In the genomic region with DNA sequence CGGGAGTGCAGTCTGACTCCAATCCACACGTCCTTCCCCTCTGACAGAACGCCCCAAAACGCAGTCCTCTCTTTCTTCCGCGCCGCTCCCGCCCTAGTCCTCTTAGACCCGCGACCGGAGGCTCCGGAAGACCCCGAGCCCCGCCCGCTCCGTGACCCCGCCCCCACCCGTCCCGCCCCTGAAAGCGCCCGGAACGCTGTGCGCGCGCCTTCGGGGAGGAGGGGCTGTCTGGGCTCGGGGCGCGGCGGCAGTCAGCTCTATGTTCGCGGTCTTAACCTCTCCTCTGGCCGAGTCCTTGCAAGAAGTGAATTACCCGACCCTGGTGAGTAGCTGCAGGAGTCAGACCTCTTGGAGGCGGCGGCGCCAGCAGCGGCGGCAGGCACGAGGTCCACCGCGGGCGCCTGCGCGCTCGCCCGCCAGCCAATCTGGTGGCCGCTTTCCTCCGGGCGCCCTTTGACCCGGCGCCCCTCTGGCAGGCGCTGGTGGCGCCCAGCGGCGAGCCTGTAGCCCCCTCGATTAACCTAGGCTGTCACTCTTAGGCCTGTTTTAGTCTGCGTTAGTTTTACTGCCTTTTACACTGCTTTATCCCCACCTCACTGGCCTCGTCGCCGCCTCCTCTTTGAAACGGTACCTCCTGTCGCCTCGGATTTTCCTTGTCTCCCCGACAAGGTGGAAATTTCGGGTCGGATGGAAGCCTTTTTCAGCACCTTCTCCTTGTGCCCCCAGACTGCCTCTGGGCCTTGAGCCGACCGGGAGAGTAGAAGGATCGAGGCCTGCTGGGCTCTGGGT, we compare ENCODE assay signal across 1 cellular context.
A peak's percentile ranks its signal among the peaks of the same experiment; 100 is the strongest.
TF ChIP-seq lines count a peak whose summit lies in the region.

A gene with protein sequence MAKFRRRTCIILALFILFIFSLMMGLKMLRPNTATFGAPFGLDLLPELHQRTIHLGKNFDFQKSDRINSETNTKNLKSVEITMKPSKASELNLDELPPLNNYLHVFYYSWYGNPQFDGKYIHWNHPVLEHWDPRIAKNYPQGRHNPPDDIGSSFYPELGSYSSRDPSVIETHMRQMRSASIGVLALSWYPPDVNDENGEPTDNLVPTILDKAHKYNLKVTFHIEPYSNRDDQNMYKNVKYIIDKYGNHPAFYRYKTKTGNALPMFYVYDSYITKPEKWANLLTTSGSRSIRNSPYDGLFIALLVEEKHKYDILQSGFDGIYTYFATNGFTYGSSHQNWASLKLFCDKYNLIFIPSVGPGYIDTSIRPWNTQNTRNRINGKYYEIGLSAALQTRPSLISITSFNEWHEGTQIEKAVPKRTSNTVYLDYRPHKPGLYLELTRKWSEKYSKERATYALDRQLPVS (plus strand): TSS at position 219 of the 789 bp plus-strand sequence. CDS start 8,905 bp downstream, outside the sequence.

TF ChIP-seq in HepG2, 621 proteins besides CTCF, POLR2A, EP300 and RAD21 (continued from another document and continues in another):
- TF ChIP-seq, protein P1, sequence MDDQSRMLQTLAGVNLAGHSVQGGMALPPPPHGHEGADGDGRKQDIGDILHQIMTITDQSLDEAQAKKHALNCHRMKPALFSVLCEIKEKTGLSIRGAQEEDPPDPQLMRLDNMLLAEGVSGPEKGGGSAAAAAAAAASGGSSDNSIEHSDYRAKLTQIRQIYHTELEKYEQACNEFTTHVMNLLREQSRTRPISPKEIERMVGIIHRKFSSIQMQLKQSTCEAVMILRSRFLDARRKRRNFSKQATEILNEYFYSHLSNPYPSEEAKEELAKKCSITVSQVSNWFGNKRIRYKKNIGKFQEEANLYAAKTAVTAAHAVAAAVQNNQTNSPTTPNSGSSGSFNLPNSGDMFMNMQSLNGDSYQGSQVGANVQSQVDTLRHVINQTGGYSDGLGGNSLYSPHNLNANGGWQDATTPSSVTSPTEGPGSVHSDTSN (CRISPR knock-in tag; IDR thresholded peaks at IDR 0.05; ENCODE audit: borderline replicate concordance), result no peak
- TF ChIP-seq, protein P2, sequence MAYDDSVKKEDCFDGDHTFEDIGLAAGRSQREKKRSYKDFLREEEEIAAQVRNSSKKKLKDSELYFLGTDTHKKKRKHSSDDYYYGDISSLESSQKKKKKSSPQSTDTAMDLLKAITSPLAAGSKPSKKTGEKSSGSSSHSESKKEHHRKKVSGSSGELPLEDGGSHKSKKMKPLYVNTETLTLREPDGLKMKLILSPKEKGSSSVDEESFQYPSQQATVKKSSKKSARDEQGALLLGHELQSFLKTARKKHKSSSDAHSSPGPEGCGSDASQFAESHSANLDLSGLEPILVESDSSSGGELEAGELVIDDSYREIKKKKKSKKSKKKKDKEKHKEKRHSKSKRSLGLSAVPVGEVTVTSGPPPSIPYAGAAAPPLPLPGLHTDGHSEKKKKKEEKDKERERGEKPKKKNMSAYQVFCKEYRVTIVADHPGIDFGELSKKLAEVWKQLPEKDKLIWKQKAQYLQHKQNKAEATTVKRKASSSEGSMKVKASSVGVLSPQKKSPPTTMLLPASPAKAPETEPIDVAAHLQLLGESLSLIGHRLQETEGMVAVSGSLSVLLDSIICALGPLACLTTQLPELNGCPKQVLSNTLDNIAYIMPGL (CRISPR knock-in tag; IDR thresholded peaks at IDR 0.05; ENCODE audit: borderline replicate concordance in 1 of 2, low read depth in 1 of 2), result peak; percentile 50 to 87; a peak in 3 of 4 replicates
- TF ChIP-seq JDP2 (CRISPR knock-in tag; IDR thresholded peaks at IDR 0.05; ENCODE audit: borderline replicate concordance), result no peak
- no peak for TF ChIP-seq RAD51 (IDR thresholded peaks at IDR 0.05; ENCODE audit: borderline replicate concordance)
- peak; percentile 72; the same call in 1 of the 2 replicates for TF ChIP-seq ZNF501 (CRISPR knock-in tag; IDR thresholded peaks at IDR 0.05)
- TF ChIP-seq ZSCAN9 (CRISPR knock-in tag; IDR thresholded peaks at IDR 0.05; ENCODE audit: borderline replicate concordance), result no peak
- no peak for TF ChIP-seq CCDC6 (CRISPR knock-in tag; IDR thresholded peaks at IDR 0.05)
- no peak; the same call in none of the 2 replicates for TF ChIP-seq ARNTL (CRISPR knock-in tag; IDR thresholded peaks at IDR 0.05)
- no peak for TF ChIP-seq ZFP1 (CRISPR knock-in tag; IDR thresholded peaks at IDR 0.05)
- TF ChIP-seq PITX1 (CRISPR knock-in tag; IDR thresholded peaks at IDR 0.05), result no peak
- 0 out of 2 replicates have a peak, but pooled peaks have one; percentile 31 for TF ChIP-seq CBX5 (CRISPR knock-in tag; IDR thresholded peaks at IDR 0.05; ENCODE audit: borderline replicate concordance)
- no peak for TF ChIP-seq ELF1 (CRISPR knock-in tag; IDR thresholded peaks at IDR 0.05)
- TF ChIP-seq SOX6 (IDR thresholded peaks at IDR 0.05), result no peak
- TF ChIP-seq SOX6 (CRISPR knock-in tag; IDR thresholded peaks at IDR 0.05), result peak; percentile 29; the same call in 1 of the 2 replicates
- no peak for TF ChIP-seq ZNF644 (CRISPR knock-in tag; IDR thresholded peaks at IDR 0.05; ENCODE audit: low read depth)
- TF ChIP-seq, protein P3, sequence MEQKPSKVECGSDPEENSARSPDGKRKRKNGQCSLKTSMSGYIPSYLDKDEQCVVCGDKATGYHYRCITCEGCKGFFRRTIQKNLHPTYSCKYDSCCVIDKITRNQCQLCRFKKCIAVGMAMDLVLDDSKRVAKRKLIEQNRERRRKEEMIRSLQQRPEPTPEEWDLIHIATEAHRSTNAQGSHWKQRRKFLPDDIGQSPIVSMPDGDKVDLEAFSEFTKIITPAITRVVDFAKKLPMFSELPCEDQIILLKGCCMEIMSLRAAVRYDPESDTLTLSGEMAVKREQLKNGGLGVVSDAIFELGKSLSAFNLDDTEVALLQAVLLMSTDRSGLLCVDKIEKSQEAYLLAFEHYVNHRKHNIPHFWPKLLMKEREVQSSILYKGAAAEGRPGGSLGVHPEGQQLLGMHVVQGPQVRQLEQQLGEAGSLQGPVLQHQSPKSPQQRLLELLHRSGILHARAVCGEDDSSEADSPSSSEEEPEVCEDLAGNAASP (CRISPR knock-in tag; IDR thresholded peaks at IDR 0.05; ENCODE audit: borderline replicate concordance), result peak; percentile 38; the same call in 1 of the 2 replicates
- TF ChIP-seq NCOA1 (CRISPR knock-in tag; IDR thresholded peaks at IDR 0.05), result no peak; the same call in 1 of the 2 replicates
- 0 out of 2 replicates have a peak, but pooled peaks have one; percentile 54 for TF ChIP-seq ZNF670 (CRISPR knock-in tag; IDR thresholded peaks at IDR 0.05; ENCODE audit: borderline replicate concordance)
- no peak for TF ChIP-seq ZBTB40 (IDR thresholded peaks at IDR 0.05)
- peak; percentile 35 for TF ChIP-seq ZBTB40 (CRISPR knock-in tag; IDR thresholded peaks at IDR 0.05)
- TF ChIP-seq, protein P4, sequence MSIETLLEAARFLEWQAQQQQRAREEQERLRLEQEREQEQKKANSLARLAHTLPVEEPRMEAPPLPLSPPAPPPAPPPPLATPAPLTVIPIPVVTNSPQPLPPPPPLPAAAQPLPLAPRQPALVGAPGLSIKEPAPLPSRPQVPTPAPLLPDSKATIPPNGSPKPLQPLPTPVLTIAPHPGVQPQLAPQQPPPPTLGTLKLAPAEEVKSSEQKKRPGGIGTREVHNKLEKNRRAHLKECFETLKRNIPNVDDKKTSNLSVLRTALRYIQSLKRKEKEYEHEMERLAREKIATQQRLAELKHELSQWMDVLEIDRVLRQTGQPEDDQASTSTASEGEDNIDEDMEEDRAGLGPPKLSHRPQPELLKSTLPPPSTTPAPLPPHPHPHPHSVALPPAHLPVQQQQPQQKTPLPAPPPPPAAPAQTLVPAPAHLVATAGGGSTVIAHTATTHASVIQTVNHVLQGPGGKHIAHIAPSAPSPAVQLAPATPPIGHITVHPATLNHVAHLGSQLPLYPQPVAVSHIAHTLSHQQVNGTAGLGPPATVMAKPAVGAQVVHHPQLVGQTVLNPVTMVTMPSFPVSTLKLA (IDR thresholded peaks at IDR 0.05), result no peak
- TF ChIP-seq ZNF607 (CRISPR knock-in tag; IDR thresholded peaks at IDR 0.05; ENCODE audit: borderline replicate concordance), result peak; percentile 39
- no peak for TF ChIP-seq FOSL1 (CRISPR knock-in tag; IDR thresholded peaks at IDR 0.05; ENCODE audit: borderline replicate concordance)
- no peak for TF ChIP-seq ZNF780A (CRISPR knock-in tag; IDR thresholded peaks at IDR 0.05)
- TF ChIP-seq YY1 (IDR thresholded peaks at IDR 0.05; ENCODE audit: insufficient read depth, insufficient replicate concordance, low read depth, low read length), result peak; percentile 53
- peak; percentile 50; the same call in 1 of the 2 replicates for TF ChIP-seq ZGPAT (CRISPR knock-in tag; IDR thresholded peaks at IDR 0.05)
- TF ChIP-seq ZNF337 (CRISPR knock-in tag; IDR thresholded peaks at IDR 0.05; ENCODE audit: borderline replicate concordance, low read depth), result peak; percentile 60; the same call in 1 of the 2 replicates
- peak; percentile 79; the same call in 1 of the 2 replicates for TF ChIP-seq ZNF547 (CRISPR knock-in tag; IDR thresholded peaks at IDR 0.05)
- TF ChIP-seq SNAPC5 (CRISPR knock-in tag; IDR thresholded peaks at IDR 0.05; ENCODE audit: borderline replicate concordance), result no peak
- TF ChIP-seq ZNF138 (CRISPR knock-in tag; IDR thresholded peaks at IDR 0.05; ENCODE audit: low read depth), result no peak
- no peak for TF ChIP-seq ZNF790 (CRISPR knock-in tag; IDR thresholded peaks at IDR 0.05; ENCODE audit: borderline replicate concordance)
